ENCODE assay signal across 25 cellular contexts in genomic region chr22:49140921-49141680, GRCh38.
"Had no signal": no experiment of that assay in that cellular context is flagged by ENCODE, and none has a peak within 500 bp of the region (broad histone marks: within the 10 kb centered on the region; RNA-seq: fewer than 3 reads in every experiment).

No MANE protein-coding gene starts in this region.

- H3K9me3 ChIP-seq: adrenal gland, ascending aorta, colonic mucosa, esophagus muscularis mucosa, mucosa of descending colon, thyroid gland, upper lobe of right lung had no signal

- ATAC-seq: activated T-cell treated with anti-CD3 and anti-CD28 coated beads, Interleukin-2, amount 50 U/mL, for 4 hours; mucosa of descending colon; psoas muscle; right cardiac atrium; stimulated activated naive CD8-positive, alpha-beta T cell treated with anti-CD3 and anti-CD28 coated beads, Interleukin-15, Interleukin-2, amounts not matched to agents 100 U/mL and 50 U/mL, for 24 hours; upper lobe of right lung had no signal

- H3K79me2 ChIP-seq: hepatocyte had no signal

- H3K4me2 ChIP-seq: hepatocyte had no signal

- H2AFZ ChIP-seq: hepatocyte had no signal

- H3K4me1 ChIP-seq: adrenal gland, ascending aorta, colonic mucosa, esophagus muscularis mucosa, psoas muscle, thyroid gland, upper lobe of right lung had no signal

- H3K27me3 ChIP-seq: adrenal gland, ascending aorta, colonic mucosa, hepatocyte, thyroid gland had no signal

- H3K9me3 Mint-ChIP-seq: activated T-cell treated with anti-CD3 and anti-CD28 coated beads, Interleukin-2, amount 50 U/mL, for 4 hours; activated T-helper 2 cell treated with anti-CD3 and anti-CD28 coated beads, Interferon-gamma antibody, Interleukin-2, Interleukin-4, amounts not matched to agents 10 μg/mL and 5 μg/mL and 100 μg/mL, durations not matched to agents 14 hours and 24 hours and 36 hours; central memory CD8-positive, alpha-beta T cell had no signal

- H3K36me3 Mint-ChIP-seq: activated naive CD8-positive, alpha-beta T cell; naive B cell had no signal

- H3K27ac ChIP-seq: adrenal gland, ascending aorta, colonic mucosa, esophagus muscularis mucosa, hepatocyte, psoas muscle, thyroid gland, upper lobe of right lung had no signal

- H3K36me3 ChIP-seq: adrenal gland, ascending aorta, colonic mucosa, esophagus muscularis mucosa, thyroid gland, upper lobe of right lung had no signal

- H3K4me3 Mint-ChIP-seq: activated naive CD8-positive, alpha-beta T cell; activated T-cell treated with anti-CD3 and anti-CD28 coated beads, Interleukin-2, amount 50 U/mL, for 4 hours; central memory CD8-positive, alpha-beta T cell; naive B cell; neural crest cell had no signal

- DNase-seq: activated CD4-positive, alpha-beta T cell treated with anti-CD3 and anti-CD28 coated beads for 1 hour; activated CD8-positive, alpha-beta memory T cell treated with anti-CD3 and anti-CD28 coated beads, Interleukin-2, amount 50 U/mL, for 4 hours; activated naive CD4-positive, alpha-beta T cell; activated T-cell treated with anti-CD3 and anti-CD28 coated beads, Interleukin-2, amount 50 U/mL, for 4 hours; colonic mucosa; glutamatergic neuron; mesenchymal stem cell; mucosa of descending colon; naive B cell; psoas muscle; right cardiac atrium; stimulated activated CD4-positive, alpha-beta T cell treated with anti-CD3 and anti-CD28 coated beads, Interleukin-12 subunit alpha, Interleukin-12 subunit beta, amount 100 ng/mL, for 4 hours; stimulated activated CD4-positive, alpha-beta T cell treated with anti-CD3 and anti-CD28 coated beads, Interleukin-4, amount 100 ng/mL, for 4 hours; stimulated activated naive CD8-positive, alpha-beta T cell treated with anti-CD3 and anti-CD28 coated beads, Interleukin-15, Interleukin-2, amounts not matched to agents 100 U/mL and 50 U/mL, for 24 hours; T-helper 1 cell; thyroid gland; upper lobe of right lung had no signal

- H3K27ac Mint-ChIP-seq: activated naive CD8-positive, alpha-beta T cell; activated T-helper 2 cell treated with anti-CD3 and anti-CD28 coated beads, Interferon-gamma antibody, Interleukin-2, Interleukin-4, amounts not matched to agents 10 μg/mL and 5 μg/mL and 100 μg/mL, durations not matched to agents 14 hours and 24 hours and 36 hours had no signal

- H3K4me3 ChIP-seq: adrenal gland, ascending aorta, colonic mucosa, esophagus muscularis mucosa, hepatocyte, mucosa of descending colon, psoas muscle, thyroid gland, upper lobe of right lung had no signal

- H3K4me1 Mint-ChIP-seq: central memory CD8-positive, alpha-beta T cell; naive B cell had no signal
